Comparison of ENCODE assay signal across 20 cellular contexts in genomic region chr7:473211-473734, GRCh38. TPM values are rescaled to one million over a fixed set of nuclear protein-coding genes. Genes with fewer than 3 reads are reported as not detected.
DNase-seq lines count a peak whose midpoint lies in the region; ATAC-seq and TF ChIP-seq lines count a peak whose summit lies in the region.
"Had no signal": no experiment of that assay in that cellular context is flagged by ENCODE, and none has a peak within 500 bp of the region (broad histone marks: within the 10 kb centered on the region; RNA-seq: fewer than 3 reads in every experiment).

No MANE protein-coding gene starts in this region.

- ATAC-seq in T-helper 17 cell, result no peak
- no peak for ATAC-seq in right lobe of liver

- H3K27ac ChIP-seq in right lobe of liver (no peak overlapping the region), spleen (no peak overlapping the region)
- H3K27ac ChIP-seq: brain microvascular endothelial cell had no signal

- H3K4me1 Mint-ChIP-seq in T-helper 17 cell, result no peaks in the 10 kb centered on the region

- WGBS in right lobe of liver (ENCODE audit: insufficient coverage, low coverage, low lambda C conversion rate, missing lambda C conversion rate), result 90% methylated on average over 2 of the region's 18 CpGs
- 87 to 90% (median 89%) methylated on average over 9 to 18 of the region's 18 CpGs for WGBS in spleen, 5 donors

- peaks cover 2% of the 10 kb centered on the region for H3K36me3 Mint-ChIP-seq in T-helper 17 cell (ENCODE audit: low read depth)
- H3K36me3 Mint-ChIP-seq: activated naive CD8-positive, alpha-beta T cell had no signal

- TF ChIP-seq POLR2A in right lobe of liver (IDR thresholded peaks at IDR 0.05), result no peak
- no peak for TF ChIP-seq POLR2A in spleen (IDR thresholded peaks at IDR 0.05)

- no peak overlapping the region for H3K4me3 ChIP-seq in right lobe of liver
- no peak overlapping the region for H3K4me3 ChIP-seq in spleen

- peaks cover 4% of the 10 kb centered on the region for H3K27me3 Mint-ChIP-seq in T-helper 17 cell
- H3K27me3 Mint-ChIP-seq: activated naive CD8-positive, alpha-beta T cell; activated T-cell treated with anti-CD3 and anti-CD28 coated beads, Interleukin-2, amount 50 U/mL, for 24 hours; stimulated activated naive CD8-positive, alpha-beta T cell treated with anti-CD3 and anti-CD28 coated beads, Interleukin-15, amount 100 ng/mL, for 72 hours had no signal

- H3K27ac Mint-ChIP-seq in T-helper 17 cell, result no peak overlapping the region
- H3K27ac Mint-ChIP-seq: activated naive CD8-positive, alpha-beta T cell; activated T-cell treated with anti-CD3 and anti-CD28 coated beads, Interleukin-2, amount 50 U/mL, for 24 hours; B cell; stimulated activated naive CD8-positive, alpha-beta T cell treated with anti-CD3 and anti-CD28 coated beads, Interleukin-15, amount 100 ng/mL, for 72 hours had no signal

- H3K4me3 Mint-ChIP-seq in T-helper 17 cell, result no peak overlapping the region
- H3K4me3 Mint-ChIP-seq: activated naive CD8-positive, alpha-beta T cell; activated T-cell treated with anti-CD3 and anti-CD28 coated beads, Interleukin-2, amount 50 U/mL, for 24 hours; B cell; stimulated activated naive CD8-positive, alpha-beta T cell treated with anti-CD3 and anti-CD28 coated beads, Interleukin-15, amount 100 ng/mL, for 72 hours had no signal

- intact Hi-C loops in right lobe of liver (cut with DNase I) (no loop called here), spleen (cut with DNase I; ENCODE audit: low total_unique reads) (no loop called here)

- no peaks in the 10 kb centered on the region for H3K27me3 ChIP-seq in right lobe of liver
- H3K27me3 ChIP-seq in spleen (replicated peaks in 1 of 7), result peaks cover 0 to 19% (median 0%) of the 10 kb centered on the region in 7 donors
- H3K27me3 ChIP-seq: brain microvascular endothelial cell had no signal

- TF ChIP-seq CTCF in right lobe of liver (IDR thresholded peaks at IDR 0.05) (no peak), spleen (IDR thresholded peaks at IDR 0.05 in 8 of 11, conservative IDR thresholded peaks at IDR 0.05 in 3 of 11) (no peak)

- no peaks in the 10 kb centered on the region for H3K9me3 ChIP-seq in T-helper 17 cell (ENCODE audit: control insufficient read depth, low read length, poor library complexity, severe bottlenecking)
- no peaks in the 10 kb centered on the region for H3K9me3 ChIP-seq in right lobe of liver
- peaks cover 0 to 14% (median 10%) of the 10 kb centered on the region in 8 donors for H3K9me3 ChIP-seq in spleen

- no peaks in the 10 kb centered on the region for H3K36me3 ChIP-seq in right lobe of liver
- H3K36me3 ChIP-seq in spleen, result no peaks in the 10 kb centered on the region
- H3K36me3 ChIP-seq: brain microvascular endothelial cell had no signal

- peak; percentile 8 for DNase-seq in activated CD8-positive, alpha-beta memory T cell treated with anti-CD3 and anti-CD28 coated beads, Interleukin-2, amount 50 U/mL, for 4 hours
- DNase-seq in activated CD8-positive, alpha-beta memory T cell treated with anti-CD3 and anti-CD28 coated beads, Interleukin-2, amount 50 U/mL, for 48 hours, result no peak
- DNase-seq in T-helper 17 cell (peak in 2 of 3 donors; percentile 2 to 7), right lobe of liver (peak; percentile 13 to 49 (median 37)), spleen (peak; percentile 66), foreskin melanocyte (no peak), NCI-H748 (lab: John Stamatoyannopoulos, UW; ENCODE audit: unreplicated experiment) (no peak)
- no peak for DNase-seq in stimulated activated naive CD4-positive, alpha-beta T cell (lab: John Stamatoyannopoulos, UW)
- DNase-seq: activated CD4-positive, alpha-beta T cell treated with anti-CD3 and anti-CD28 coated beads, Interleukin-2, amount 50 U/mL, for 48 hours; activated T-cell treated with anti-CD3 and anti-CD28 coated beads, Interleukin-2, amount 50 U/mL, for 24 hours; brain microvascular endothelial cell; EL; Kasumi-1; NCI-H1105; NCI-H2081 treated with DMSO at 0.1 percent for 48 hours; NCI-H446 treated with DMSO at 0.1 percent for 48 hours; stimulated activated naive CD8-positive, alpha-beta T cell treated with anti-CD3 and anti-CD28 coated beads, Interleukin-15, amount 100 ng/mL, for 72 hours; SW 1271 had no signal

- no peaks in the 10 kb centered on the region for H3K4me1 ChIP-seq in right lobe of liver
- peaks cover 0 to 27% (median 12%) of the 10 kb centered on the region in 6 donors for H3K4me1 ChIP-seq in spleen

RNA-seq across cellular contexts. Expression of gene PDGFA, which starts 46.4 kb away (rescaled TPM):
- 10 to 100 TPM in 1 of 2 donors, 1 to 10 TPM in 1; 2.0 to 20.2 TPM for total RNA-seq in T-helper 17 cell
- total RNA-seq in right lobe of liver, result 10 to 100 TPM in 3 of 6 experiments, 1 to 10 TPM in 3; 2.3 to 20.9 (median 8.4) TPM
- 10 to 100 TPM; 16.1 to 49.5 (median 24.5) TPM for total RNA-seq in spleen
- polyA plus RNA-seq in spleen, result 10 to 100 TPM in 1 of 3 donors, 1 to 10 TPM in 2; 6.1 to 16.8 (median 9.9) TPM

Comparison
In these comparisons a context has a peak if more than half of its experiments do, and no peak if none do; other contexts are left out.
1. DNase-seq: peak in activated CD8-positive, alpha-beta memory T cell treated with anti-CD3 and anti-CD28 coated beads, Interleukin-2, amount 50 U/mL, for 4 hours (single experiment), T-helper 17 cell (2 of 3), right lobe of liver (3 of 3) and spleen (single experiment); none in activated CD8-positive, alpha-beta memory T cell treated with anti-CD3 and anti-CD28 coated beads, Interleukin-2, amount 50 U/mL, for 48 hours (single experiment), foreskin melanocyte (single experiment), NCI-H748 (single experiment) and stimulated activated naive CD4-positive, alpha-beta T cell (0 of 6).